1 cellular context compared by ENCODE assay signal in genomic region chr2:175892046-175892445, GRCh38.
TF ChIP-seq lines count a peak whose summit lies in the region.

No MANE protein-coding gene starts in this region.

TF ChIP-seq in GM23338, 12 proteins besides CTCF, POLR2A, EP300 and RAD21:
- TF ChIP-seq ZNF462 (CRISPR knock-in tag; IDR thresholded peaks at IDR 0.05): no peak
- TF ChIP-seq ETS1 (IDR thresholded peaks at IDR 0.05): no peak
- TF ChIP-seq CREB1 (CRISPR knock-in tag; IDR thresholded peaks at IDR 0.05; ENCODE audit: low read depth): no peak
- TF ChIP-seq REST (IDR thresholded peaks at IDR 0.05; ENCODE audit: unreplicated experiment): no peak
- no peak for TF ChIP-seq NANOG (IDR thresholded peaks at IDR 0.05; ENCODE audit: borderline replicate concordance)
- TF ChIP-seq JUNB (IDR thresholded peaks at IDR 0.05; ENCODE audit: unreplicated experiment): no peak
- no peak for TF ChIP-seq STAT1 (IDR thresholded peaks at IDR 0.05; ENCODE audit: unreplicated experiment)
- TF ChIP-seq EZH2phosphoT487 (IDR thresholded peaks at IDR 0.05; ENCODE audit: unreplicated experiment): no peak
- TF ChIP-seq ZNF331 (CRISPR knock-in tag; IDR thresholded peaks at IDR 0.05; ENCODE audit: low read depth): no peak
- no peak for TF ChIP-seq EZH2 (IDR thresholded peaks at IDR 0.05; ENCODE audit: low read depth, unreplicated experiment)
- TF ChIP-seq ZNF114 (CRISPR knock-in tag; IDR thresholded peaks at IDR 0.05): no peak
- no peak for TF ChIP-seq POLR2AphosphoS5 (IDR thresholded peaks at IDR 0.05; ENCODE audit: low read depth)
TF ChIP-seq in GM23338: peak in this region for 0.
